ENCODE assay signal across 27 cellular contexts in genomic region chrX:48046846-48047245, GRCh38. TPM values are rescaled to one million over a fixed set of nuclear protein-coding genes. Genes with fewer than 3 reads are reported as not detected.
"Had no signal": no experiment of that assay in that cellular context is flagged by ENCODE, and none has a peak within 500 bp of the region (broad histone marks: within the 10 kb centered on the region; RNA-seq: fewer than 3 reads in every experiment).

No MANE protein-coding gene starts in this region.

- H3K27me3 ChIP-seq: esophagus muscularis mucosa, gastroesophageal sphincter, neural progenitor cell, ovary, tibial artery, upper lobe of right lung had no signal

- H3K9me3 ChIP-seq: esophagus muscularis mucosa, gastroesophageal sphincter, ovary, tibial artery, upper lobe of right lung had no signal

- H3K9ac ChIP-seq: neural progenitor cell had no signal

- H3K36me3 ChIP-seq: esophagus muscularis mucosa, gastroesophageal sphincter, neural progenitor cell, ovary, tibial artery, upper lobe of right lung had no signal

- H2AFZ ChIP-seq: neural progenitor cell had no signal

- DNase-seq: central memory CD4-positive, alpha-beta T cell; effector CD4-positive, alpha-beta T cell; glutamatergic neuron; kidney; left colon; natural killer cell; nucleus accumbens; right cardiac atrium; small intestine; stimulated activated CD4-positive, alpha-beta T cell treated with anti-CD3 and anti-CD28 coated beads, Interleukin-2, amount 100 ng/mL, for 48 hours; stimulated activated naive CD8-positive, alpha-beta T cell treated with anti-CD3 and anti-CD28 coated beads, Interleukin-15, Interleukin-2, amounts not matched to agents 100 U/mL and 50 U/mL, for 24 hours; tibial artery; upper lobe of right lung had no signal

- H3K4me3 ChIP-seq: coronary artery, esophagus muscularis mucosa, gastroesophageal sphincter, neural progenitor cell, ovary, tibial artery, upper lobe of right lung had no signal

- H3K4me1 ChIP-seq: esophagus muscularis mucosa, gastroesophageal sphincter, neural progenitor cell, tibial artery, upper lobe of right lung had no signal

- ATAC-seq: left colon; natural killer cell; stimulated activated naive CD8-positive, alpha-beta T cell treated with anti-CD3 and anti-CD28 coated beads, Interleukin-15, Interleukin-2, amounts not matched to agents 100 U/mL and 50 U/mL, for 24 hours; upper lobe of right lung had no signal

- H3K27ac ChIP-seq: coronary artery, neural progenitor cell, tibial artery had no signal

- H3K4me2 ChIP-seq: neural progenitor cell had no signal

RNA-seq across cellular contexts. Expression of gene SPACA5, which starts 40.1 kb away (rescaled TPM):
- total RNA-seq: chondrocyte, dermis microvascular lymphatic vessel endothelial cell, esophagus muscularis mucosa, fibroblast of villous mesenchyme, gastroesophageal sphincter, kidney, left colon, liver, mammary epithelial cell, mesenteric fat pad, mucosa of gallbladder, myocyte, natural killer cell, ovary, posterior vena cava, right cardiac atrium, upper lobe of right lung had no signal
- polyA plus RNA-seq: liver, mammary epithelial cell, right cardiac atrium, small intestine had no signal
